In the genomic region with DNA sequence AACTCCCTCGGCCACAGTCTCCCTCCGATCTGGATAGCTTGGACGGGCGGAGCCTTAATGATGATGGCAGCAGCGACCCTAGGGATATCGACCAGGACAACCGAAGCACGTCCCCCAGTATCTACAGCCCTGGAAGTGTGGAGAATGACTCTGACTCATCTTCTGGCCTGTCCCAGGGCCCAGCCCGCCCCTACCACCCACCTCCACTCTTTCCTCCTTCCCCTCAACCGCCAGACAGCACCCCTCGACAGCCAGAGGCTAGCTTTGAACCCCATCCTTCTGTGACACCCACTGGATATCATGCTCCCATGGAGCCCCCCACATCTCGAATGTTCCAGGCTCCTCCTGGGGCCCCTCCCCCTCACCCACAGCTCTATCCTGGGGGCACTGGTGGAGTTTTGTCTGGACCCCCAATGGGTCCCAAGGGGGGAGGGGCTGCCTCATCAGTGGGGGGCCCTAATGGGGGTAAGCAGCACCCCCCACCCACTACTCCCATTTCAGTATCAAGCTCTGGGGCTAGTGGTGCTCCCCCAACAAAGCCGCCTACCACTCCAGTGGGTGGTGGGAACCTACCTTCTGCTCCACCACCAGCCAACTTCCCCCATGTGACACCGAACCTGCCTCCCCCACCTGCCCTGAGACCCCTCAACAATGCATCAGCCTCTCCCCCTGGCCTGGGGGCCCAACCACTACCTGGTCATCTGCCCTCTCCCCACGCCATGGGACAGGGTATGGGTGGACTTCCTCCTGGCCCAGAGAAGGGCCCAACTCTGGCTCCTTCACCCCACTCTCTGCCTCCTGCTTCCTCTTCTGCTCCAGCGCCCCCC, we compare ENCODE assay signal across 1 cellular context.
TF ChIP-seq lines count a peak whose summit lies in the region.

No MANE protein-coding gene starts in this region.

TF ChIP-seq in WTC11, 78 proteins besides CTCF, POLR2A, EP300 and RAD21 (continued from another document):
- TF ChIP-seq, protein P1, sequence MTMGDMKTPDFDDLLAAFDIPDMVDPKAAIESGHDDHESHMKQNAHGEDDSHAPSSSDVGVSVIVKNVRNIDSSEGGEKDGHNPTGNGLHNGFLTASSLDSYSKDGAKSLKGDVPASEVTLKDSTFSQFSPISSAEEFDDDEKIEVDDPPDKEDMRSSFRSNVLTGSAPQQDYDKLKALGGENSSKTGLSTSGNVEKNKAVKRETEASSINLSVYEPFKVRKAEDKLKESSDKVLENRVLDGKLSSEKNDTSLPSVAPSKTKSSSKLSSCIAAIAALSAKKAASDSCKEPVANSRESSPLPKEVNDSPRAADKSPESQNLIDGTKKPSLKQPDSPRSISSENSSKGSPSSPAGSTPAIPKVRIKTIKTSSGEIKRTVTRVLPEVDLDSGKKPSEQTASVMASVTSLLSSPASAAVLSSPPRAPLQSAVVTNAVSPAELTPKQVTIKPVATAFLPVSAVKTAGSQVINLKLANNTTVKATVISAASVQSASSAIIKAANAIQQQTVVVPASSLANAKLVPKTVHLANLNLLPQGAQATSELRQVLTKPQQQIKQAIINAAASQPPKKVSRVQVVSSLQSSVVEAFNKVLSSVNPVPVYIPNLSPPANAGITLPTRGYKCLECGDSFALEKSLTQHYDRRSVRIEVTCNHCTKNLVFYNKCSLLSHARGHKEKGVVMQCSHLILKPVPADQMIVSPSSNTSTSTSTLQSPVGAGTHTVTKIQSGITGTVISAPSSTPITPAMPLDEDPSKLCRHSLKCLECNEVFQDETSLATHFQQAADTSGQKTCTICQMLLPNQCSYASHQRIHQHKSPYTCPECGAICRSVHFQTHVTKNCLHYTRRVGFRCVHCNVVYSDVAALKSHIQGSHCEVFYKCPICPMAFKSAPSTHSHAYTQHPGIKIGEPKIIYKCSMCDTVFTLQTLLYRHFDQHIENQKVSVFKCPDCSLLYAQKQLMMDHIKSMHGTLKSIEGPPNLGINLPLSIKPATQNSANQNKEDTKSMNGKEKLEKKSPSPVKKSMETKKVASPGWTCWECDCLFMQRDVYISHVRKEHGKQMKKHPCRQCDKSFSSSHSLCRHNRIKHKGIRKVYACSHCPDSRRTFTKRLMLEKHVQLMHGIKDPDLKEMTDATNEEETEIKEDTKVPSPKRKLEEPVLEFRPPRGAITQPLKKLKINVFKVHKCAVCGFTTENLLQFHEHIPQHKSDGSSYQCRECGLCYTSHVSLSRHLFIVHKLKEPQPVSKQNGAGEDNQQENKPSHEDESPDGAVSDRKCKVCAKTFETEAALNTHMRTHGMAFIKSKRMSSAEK (CRISPR knock-in tag; IDR thresholded peaks at IDR 0.05; ENCODE audit: borderline replicate concordance) = no peak
- TF ChIP-seq SOX15 (CRISPR knock-in tag; IDR thresholded peaks at IDR 0.05) = no peak
- TF ChIP-seq NFE2L1 (CRISPR knock-in tag; IDR thresholded peaks at IDR 0.05) = no peak
- TF ChIP-seq, protein P2, sequence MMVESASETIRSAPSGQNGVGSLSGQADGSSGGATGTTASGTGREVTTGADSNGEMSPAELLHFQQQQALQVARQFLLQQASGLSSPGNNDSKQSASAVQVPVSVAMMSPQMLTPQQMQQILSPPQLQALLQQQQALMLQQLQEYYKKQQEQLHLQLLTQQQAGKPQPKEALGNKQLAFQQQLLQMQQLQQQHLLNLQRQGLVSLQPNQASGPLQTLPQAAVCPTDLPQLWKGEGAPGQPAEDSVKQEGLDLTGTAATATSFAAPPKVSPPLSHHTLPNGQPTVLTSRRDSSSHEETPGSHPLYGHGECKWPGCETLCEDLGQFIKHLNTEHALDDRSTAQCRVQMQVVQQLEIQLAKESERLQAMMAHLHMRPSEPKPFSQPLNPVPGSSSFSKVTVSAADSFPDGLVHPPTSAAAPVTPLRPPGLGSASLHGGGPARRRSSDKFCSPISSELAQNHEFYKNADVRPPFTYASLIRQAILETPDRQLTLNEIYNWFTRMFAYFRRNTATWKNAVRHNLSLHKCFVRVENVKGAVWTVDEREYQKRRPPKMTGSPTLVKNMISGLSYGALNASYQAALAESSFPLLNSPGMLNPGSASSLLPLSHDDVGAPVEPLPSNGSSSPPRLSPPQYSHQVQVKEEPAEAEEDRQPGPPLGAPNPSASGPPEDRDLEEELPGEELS (CRISPR knock-in tag; IDR thresholded peaks at IDR 0.05) = no peak
- TF ChIP-seq ZNF671 (CRISPR knock-in tag; IDR thresholded peaks at IDR 0.05) = no peak
- TF ChIP-seq NR3C1 (CRISPR knock-in tag; conservative IDR thresholded peaks at IDR 0.05; ENCODE audit: low read depth) = no peak
- TF ChIP-seq, protein P3, sequence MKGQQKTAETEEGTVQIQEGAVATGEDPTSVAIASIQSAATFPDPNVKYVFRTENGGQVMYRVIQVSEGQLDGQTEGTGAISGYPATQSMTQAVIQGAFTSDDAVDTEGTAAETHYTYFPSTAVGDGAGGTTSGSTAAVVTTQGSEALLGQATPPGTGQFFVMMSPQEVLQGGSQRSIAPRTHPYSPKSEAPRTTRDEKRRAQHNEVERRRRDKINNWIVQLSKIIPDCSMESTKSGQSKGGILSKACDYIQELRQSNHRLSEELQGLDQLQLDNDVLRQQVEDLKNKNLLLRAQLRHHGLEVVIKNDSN (CRISPR knock-in tag; IDR thresholded peaks at IDR 0.05) = no peak
- no peak for TF ChIP-seq ATF1 (CRISPR knock-in tag; IDR thresholded peaks at IDR 0.05)
- no peak for TF ChIP-seq ELF4 (CRISPR knock-in tag; IDR thresholded peaks at IDR 0.05; ENCODE audit: low read depth)
- TF ChIP-seq ZNF232 (CRISPR knock-in tag; IDR thresholded peaks at IDR 0.05) = no peak
- no peak for TF ChIP-seq NR2C2 (CRISPR knock-in tag; IDR thresholded peaks at IDR 0.05)
- no peak for TF ChIP-seq TEAD4 (CRISPR knock-in tag; IDR thresholded peaks at IDR 0.05)
- no peak for TF ChIP-seq CBFB (CRISPR knock-in tag; IDR thresholded peaks at IDR 0.05; ENCODE audit: low read depth)
- TF ChIP-seq TEAD1 (CRISPR knock-in tag; IDR thresholded peaks at IDR 0.05) = no peak
